15 cellular contexts compared by ENCODE assay signal in genomic region chr6:156657311-156657710, GRCh38.
"Had no signal": no experiment of that assay in that cellular context is flagged by ENCODE, and none has a peak within 500 bp of the region (broad histone marks: within the 10 kb centered on the region; RNA-seq: fewer than 3 reads in every experiment).

No MANE protein-coding gene starts in this region.

- H3K9me3 ChIP-seq: adrenal gland, testis, upper lobe of left lung had no signal

- DNase-seq: activated CD4-positive, alpha-beta T cell treated with anti-CD3 and anti-CD28 coated beads, Interleukin-2, amount 50 U/mL, for 4 hours; activated gamma-delta T cell; adrenal gland; effector memory CD8-positive, alpha-beta T cell; islet precursor cell; mammary epithelial cell; nephron progenitor cell; occipital lobe; posterior cingulate gyrus; small intestine; stimulated activated CD4-positive, alpha-beta T cell treated with anti-CD3 and anti-CD28 coated beads, Interleukin-4, amount 100 ng/mL, for 1 hour; testis had no signal

- H3K27me3 ChIP-seq: adrenal gland, cardiac muscle cell, testis, upper lobe of left lung had no signal

- ATAC-seq: effector memory CD8-positive, alpha-beta T cell; left lobe of liver had no signal

- H3K36me3 ChIP-seq: adrenal gland, cardiac muscle cell, upper lobe of left lung had no signal

- H3K4me3 ChIP-seq: adrenal gland, cardiac muscle cell, testis, upper lobe of left lung had no signal

- H3K27ac ChIP-seq: cardiac muscle cell, testis, upper lobe of left lung had no signal
